ENCODE assay signal across 14 cellular contexts in the genomic region with DNA sequence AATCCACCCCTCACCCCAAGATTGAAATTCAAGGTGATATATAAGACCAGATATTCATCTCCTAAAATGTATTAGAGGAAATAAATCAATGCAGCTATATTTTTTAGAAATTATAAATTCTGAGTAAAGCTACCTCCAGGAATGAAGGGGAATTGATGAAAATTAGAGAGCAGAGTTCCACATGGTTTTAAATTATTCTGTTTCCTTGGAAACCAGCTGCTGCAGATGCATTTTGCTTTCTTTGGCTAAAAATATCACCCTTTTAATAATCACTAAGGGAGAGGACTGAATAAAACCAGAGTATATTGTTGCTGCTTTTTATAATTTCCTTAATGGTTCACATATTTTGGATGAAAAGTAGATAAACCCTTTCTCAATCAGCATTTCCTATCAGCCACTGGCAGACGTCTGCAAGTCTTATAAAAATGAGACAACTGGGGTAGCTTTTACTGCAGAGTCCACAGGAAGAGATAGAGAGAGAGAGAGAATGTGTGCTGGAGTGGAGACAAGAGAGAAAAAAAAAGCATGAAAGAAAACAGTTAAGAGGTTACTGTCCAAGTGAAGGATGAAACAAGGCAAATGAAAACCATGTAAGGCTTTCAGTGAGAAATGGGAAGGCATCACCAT. TPM values are rescaled to one million over a fixed set of nuclear protein-coding genes. Genes with fewer than 3 reads are reported as not detected.
DNase-seq lines count a peak whose midpoint lies in the region; ATAC-seq lines count a peak whose summit lies in the region.
"Had no signal": no experiment of that assay in that cellular context is flagged by ENCODE, and none has a peak within 500 bp of the region (broad histone marks: within the 10 kb centered on the region; RNA-seq: fewer than 3 reads in every experiment).

No MANE protein-coding gene starts in this region.

- H3K4me2 ChIP-seq in mesendoderm (ENCODE audit: low read length): no peak overlapping the region
- H3K4me2 ChIP-seq: BLaER1 had no signal

- no peak for ATAC-seq in HG03439 (IDR thresholded peaks at IDR 0.05; ENCODE audit: unreplicated experiment)
- no peak for ATAC-seq in GM19395 (IDR thresholded peaks at IDR 0.05; ENCODE audit: unreplicated experiment)
- ATAC-seq in esophagus mucosa: no peak
- ATAC-seq: Panc1 had no signal

- no peaks in the 10 kb centered on the region for H3K36me3 ChIP-seq in adipocyte (ENCODE audit: control insufficient read depth, insufficient read depth, low read length, severe bottlenecking)
- H3K36me3 ChIP-seq in mesendoderm (ENCODE audit: control insufficient read depth, insufficient read depth, low read length): no peaks in the 10 kb centered on the region
- H3K36me3 ChIP-seq: BLaER1 had no signal

- H3K56ac ChIP-seq in mesendoderm (ENCODE audit: low read length): no peak overlapping the region

- no peak overlapping the region for H3K4me3 ChIP-seq in adipocyte (ENCODE audit: low read length)
- H3K4me3 ChIP-seq in mesendoderm (ENCODE audit: low read length): no peak overlapping the region
- H3K4me3 ChIP-seq: BLaER1 had no signal

- no peak overlapping the region for H2BK5ac ChIP-seq in mesendoderm (ENCODE audit: low read length)

- no peaks in the 10 kb centered on the region for H3K79me2 ChIP-seq in mesendoderm (ENCODE audit: control insufficient read depth, insufficient read depth, low read length)

- no peak overlapping the region for H4K5ac ChIP-seq in mesendoderm (ENCODE audit: low read length)

- no peak overlapping the region for H2AK5ac ChIP-seq in mesendoderm (ENCODE audit: low read length)

- H3K27me3 ChIP-seq in adipocyte (replicated peaks; ENCODE audit: control insufficient read depth, insufficient read depth, low read length): no peaks in the 10 kb centered on the region
- no peaks in the 10 kb centered on the region for H3K27me3 ChIP-seq in mesendoderm (ENCODE audit: insufficient read depth, low read length, poor library complexity)
- H3K27me3 ChIP-seq: BLaER1 had no signal

- H2BK15ac ChIP-seq in mesendoderm (replicated peaks; ENCODE audit: low read depth): no peak overlapping the region

- H3K4ac ChIP-seq in mesendoderm (ENCODE audit: low read depth, low read length): no peak overlapping the region

- H3K27ac ChIP-seq in mesendoderm (ENCODE audit: low read depth, low read length): no peak overlapping the region
- H3K27ac ChIP-seq: BLaER1 had no signal

- no peak overlapping the region for H3K18ac ChIP-seq in mesendoderm (ENCODE audit: low read length)

- H3K23ac ChIP-seq in mesendoderm (ENCODE audit: low read length): no peak overlapping the region

- DNase-seq in DMS 273 (lab: John Stamatoyannopoulos, UW; ENCODE audit: unreplicated experiment) (peak; percentile 76), NCI-H1694 (lab: John Stamatoyannopoulos, UW) (peak; percentile 36), adipocyte (ENCODE audit: low read depth) (peak; percentile 15), mesendoderm (peak; percentile 36), NCI-H1417 treated with DMSO at 0.1 percent for 48 hours (lab: John Stamatoyannopoulos, UW) (no peak)
- DNase-seq: activated CD4-positive, alpha-beta T cell treated with anti-CD3 and anti-CD28 coated beads, Interleukin-2, amount 50 U/mL, for 48 hours; activated effector memory CD4-positive, alpha-beta T cell treated with Interleukin-2 at 50 U/mL for 16 hours; H7; NCI-H1105 had no signal

- H3K9me3 ChIP-seq in adipocyte (ENCODE audit: control insufficient read depth, low read length): no peaks in the 10 kb centered on the region
- H3K9me3 ChIP-seq: BLaER1 had no signal

- H3K4me1 ChIP-seq in adipocyte (ENCODE audit: control insufficient read depth, insufficient read depth, low read length) (no peaks in the 10 kb centered on the region), mesendoderm (ENCODE audit: control insufficient read depth, low read depth, low read length) (no peaks in the 10 kb centered on the region)
- H3K4me1 ChIP-seq: BLaER1 had no signal

- peaks cover 1% of the 10 kb centered on the region for H3K79me1 ChIP-seq in mesendoderm (ENCODE audit: low read length)

- no peak overlapping the region for H2BK120ac ChIP-seq in mesendoderm (ENCODE audit: low read depth, low read length)

- H3K9ac ChIP-seq in adipocyte (ENCODE audit: low read length): no peak overlapping the region
- no peak overlapping the region for H3K9ac ChIP-seq in mesendoderm (ENCODE audit: low read length)
- H3K9ac ChIP-seq: BLaER1 had no signal

- no CpG with 5 or more reads among the region's 1 CpG for WGBS in mesendoderm (ENCODE audit: extremely low coverage, insufficient coverage, low lambda C conversion rate)

- H4K8ac ChIP-seq in mesendoderm (ENCODE audit: low read depth, low read length): no peak overlapping the region

RNA-seq across cellular contexts. Expression of gene CSRNP3, which starts 2.0 kb away (rescaled TPM):
- polyA plus RNA-seq in mesendoderm (2013, experiment 1 of 2): 1.1 TPM
- 1.5 TPM for polyA plus RNA-seq in mesendoderm (2013, experiment 2 of 2)
- 1.2 TPM for total RNA-seq in esophagus mucosa
